ENCODE assay signal across 8 cellular contexts in the genomic region with DNA sequence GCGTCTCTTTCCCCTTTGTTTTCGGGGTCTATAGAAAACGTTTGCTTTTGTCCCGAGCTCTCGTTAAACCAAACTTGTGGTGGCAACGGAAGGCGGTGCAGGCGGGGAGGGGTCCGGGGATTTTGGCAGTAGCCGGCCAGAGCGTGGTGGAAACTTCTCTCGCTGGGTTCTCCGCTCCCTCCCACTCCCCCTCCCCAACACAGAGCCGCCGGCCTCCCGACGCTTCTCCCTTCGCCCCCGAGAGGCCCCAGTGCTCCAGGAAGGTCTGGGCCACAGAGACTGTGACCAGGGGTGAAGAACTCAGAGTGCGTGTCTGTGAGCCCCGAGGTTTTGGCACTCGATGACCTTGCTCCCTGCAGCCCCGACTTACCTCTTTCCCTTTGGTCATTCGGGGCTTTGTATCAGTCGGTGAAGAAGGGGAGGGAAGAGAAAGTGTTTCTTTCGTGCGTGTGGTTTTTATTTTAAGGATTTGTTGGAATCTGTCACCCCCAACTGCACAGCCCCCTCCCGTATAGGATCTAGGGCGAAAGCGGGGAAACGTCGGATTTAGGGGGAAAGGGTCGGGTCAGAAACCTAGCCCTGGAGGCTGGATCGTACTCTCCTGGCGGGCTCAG. TPM values are rescaled to one million over a fixed set of nuclear protein-coding genes. Genes with fewer than 3 reads are reported as not detected.
DNase-seq lines count a peak whose midpoint lies in the region; ATAC-seq and TF ChIP-seq lines count a peak whose summit lies in the region.

No MANE protein-coding gene starts in this region.

- H3K27me3 Mint-ChIP-seq in T-helper 1 cell treated with Interleukin-12 subunit alpha and Interleukin-12 subunit beta and Interleukin-4 antibody, amounts not matched to agents 30 μg/mL and 1 μg/mL, for 36 hours (ENCODE audit: low read depth), result peaks cover 5% of the 10 kb centered on the region
- no peaks in the 10 kb centered on the region for H3K27me3 Mint-ChIP-seq in activated B cell treated with CpG ODN at 0.5 μM for 24 hours

- no peaks in the 10 kb centered on the region for H3K9me3 Mint-ChIP-seq in T-helper 1 cell treated with Interleukin-12 subunit alpha and Interleukin-12 subunit beta and Interleukin-4 antibody, amounts not matched to agents 30 μg/mL and 1 μg/mL, for 36 hours
- H3K9me3 Mint-ChIP-seq in activated B cell treated with CpG ODN at 0.5 μM for 24 hours, result no peaks in the 10 kb centered on the region

- intact Hi-C loops in activated B cell treated with CpG ODN at 0.5 μM for 24 hours (cut with micrococcal nuclease), result loop anchor here (1.0 to 2.0 kb wide), 2 partner anchors 8 to 46 kb away; no protein-coding TSS in a partner anchor

- peak overlapping the region; percentile 80 for H3K27ac Mint-ChIP-seq in T-helper 1 cell treated with Interleukin-12 subunit alpha and Interleukin-12 subunit beta and Interleukin-4 antibody, amounts not matched to agents 30 μg/mL and 1 μg/mL, for 36 hours
- H3K27ac Mint-ChIP-seq in activated B cell treated with CpG ODN at 0.5 μM for 24 hours, result peak overlapping the region; percentile 18

- ATAC-seq in activated B cell treated with CpG ODN at 0.5 μM for 24 hours (ENCODE audit: low read depth) (no peak), HG03175 (IDR thresholded peaks at IDR 0.05; ENCODE audit: unreplicated experiment) (no peak)

- POLR2A ChIA-PET in activated B cell treated with CpG ODN at 0.5 μM for 24 hours (lab: Charles Lee), result interaction anchor here (0.7 to 5.1 kb wide), 4 partner anchors 8 to 46 kb away, joined by 3 to 80 read pairs (median 22); a partner anchor contains a TSS

- peaks cover 12% of the 10 kb centered on the region for H3K9me3 ChIP-seq in iPS-18c (ENCODE audit: control insufficient read depth, insufficient read depth, low read length)

- DNase-seq in T-helper 1 cell (no peak), activated B cell treated with CpG ODN at 0.5 μM for 24 hours (peak; percentile 18), superior temporal gyrus (ENCODE audit: extremely low spot score) (peak; percentile 12), NCI-H1417 treated with DMSO at 0.1 percent for 48 hours (lab: John Stamatoyannopoulos, UW) (no peak), DMS79 (lab: John Stamatoyannopoulos, UW) (no peak)

- peak overlapping the region; percentile 78 for H3K4me3 Mint-ChIP-seq in T-helper 1 cell treated with Interleukin-12 subunit alpha and Interleukin-12 subunit beta and Interleukin-4 antibody, amounts not matched to agents 30 μg/mL and 1 μg/mL, for 36 hours
- H3K4me3 Mint-ChIP-seq in activated B cell treated with CpG ODN at 0.5 μM for 24 hours, result peak overlapping the region; percentile 83

- no peaks in the 10 kb centered on the region for H3K36me3 Mint-ChIP-seq in T-helper 1 cell treated with Interleukin-12 subunit alpha and Interleukin-12 subunit beta and Interleukin-4 antibody, amounts not matched to agents 30 μg/mL and 1 μg/mL, for 36 hours (ENCODE audit: low read depth)
- H3K36me3 Mint-ChIP-seq in activated B cell treated with CpG ODN at 0.5 μM for 24 hours (ENCODE audit: low read depth), result no peaks in the 10 kb centered on the region

- no peak for TF ChIP-seq CTCF in activated B cell treated with CpG ODN at 0.5 μM for 24 hours (IDR thresholded peaks at IDR 0.05)

- H3K4me1 Mint-ChIP-seq in T-helper 1 cell treated with Interleukin-12 subunit alpha and Interleukin-12 subunit beta and Interleukin-4 antibody, amounts not matched to agents 30 μg/mL and 1 μg/mL, for 36 hours (ENCODE audit: low read depth), result peaks cover 10% of the 10 kb centered on the region
- H3K4me1 Mint-ChIP-seq in activated B cell treated with CpG ODN at 0.5 μM for 24 hours, result peaks cover 20% of the 10 kb centered on the region

- CTCF ChIA-PET in activated B cell treated with CpG ODN at 0.5 μM for 24 hours (lab: Charles Lee), result no interaction called here

- peak overlapping the region; percentile 55 for H3K4me3 ChIP-seq in iPS-18c (ENCODE audit: insufficient read depth, low read depth, low read length)

RNA-seq across cellular contexts. Expression of a gene that starts 9.0 kb away (rescaled TPM):
- 59.3 and 60.4 TPM in 2 replicates for total RNA-seq in activated B cell treated with CpG ODN at 0.5 μM for 24 hours

Comparison
In these comparisons a context has a peak if more than half of its experiments do, and no peak if none do; other contexts are left out.
1. DNase-seq: peak in activated B cell treated with CpG ODN at 0.5 μM for 24 hours (single experiment) and superior temporal gyrus (single experiment); none in T-helper 1 cell (0 of 5), NCI-H1417 treated with DMSO at 0.1 percent for 48 hours (single experiment) and DMS79 (single experiment).